ENCODE assay signal across 8 cellular contexts in genomic region chr16:353404-354285, GRCh38. TPM values are rescaled to one million over a fixed set of nuclear protein-coding genes. Genes with fewer than 3 reads are reported as not detected.
DNase-seq lines count a peak whose midpoint lies in the region; ATAC-seq and TF ChIP-seq lines count a peak whose summit lies in the region.

No MANE protein-coding gene starts in this region.

- no peaks in the 10 kb centered on the region for H3K36me3 ChIP-seq in lung (ENCODE audit: control insufficient read depth in 2 of 2, insufficient read depth in 2 of 2, low read length in 2 of 2)
- H3K36me3 ChIP-seq in urinary bladder (ENCODE audit: insufficient read depth), result no peaks in the 10 kb centered on the region

- no peaks in the 10 kb centered on the region for H3K27me3 ChIP-seq in lung (ENCODE audit: control insufficient read depth, insufficient read depth)

- no peak for TF ChIP-seq CTCF in astrocyte of the cerebellum (IDR thresholded peaks at IDR 0.05; ENCODE audit: low read depth, low read length, missing control alignments)
- no peak for TF ChIP-seq CTCF in lung (IDR thresholded peaks at IDR 0.05; ENCODE audit: control extremely low read depth, extremely low read depth)

- DNase-seq in Right ventricle myocardium inferior (ENCODE audit: missing footprints) (peak; percentile 74), left ventricle myocardium superior (no peak), astrocyte of the cerebellum (ENCODE audit: low read depth) (no peak), lung (ENCODE audit: low spot score) (no peak), AG08396 (ENCODE audit: low spot score) (no peak), SHP77 treated with DMSO at 0.1 percent for 48 hours (lab: John Stamatoyannopoulos, UW) (no peak)
- no peak for DNase-seq in activated naive CD4-positive, alpha-beta T cell (lab: John Stamatoyannopoulos, UW)

- H3K4me1 ChIP-seq in lung (ENCODE audit: control insufficient read depth in 2 of 2, insufficient read depth in 2 of 2, low read length in 2 of 2) (no peaks in the 10 kb centered on the region), urinary bladder (ENCODE audit: insufficient read depth) (no peaks in the 10 kb centered on the region)

- peak overlapping the region; percentile 65 for H3K4me3 ChIP-seq in astrocyte of the cerebellum (ENCODE audit: low read depth, low read length)
- peak overlapping the region; percentile 4 for H3K4me3 ChIP-seq in lung
- peak overlapping the region; percentile 22 for H3K4me3 ChIP-seq in urinary bladder (ENCODE audit: low read depth, low read length)

- ATAC-seq in Right ventricle myocardium inferior (no peak), left ventricle myocardium superior (no peak), lung (ENCODE audit: insufficient read depth, low FRiP score) (no peak)

- in situ Hi-C loops in astrocyte of the cerebellum (cut with HindIII; ENCODE audit: low sequenced_read_pairs), result no loop called here

- intact Hi-C loops in Right ventricle myocardium inferior (cut with DNase I) (loop anchor here (5.0 kb wide), 1 partner anchor 126 kb away; the partner anchor contains the start of gene LUC7L), left ventricle myocardium superior (cut with micrococcal nuclease) (no loop called here)

- H3K27ac ChIP-seq in lung (ENCODE audit: low read depth in 1 of 2, low read length in 1 of 2) (peak overlapping the region in 1 of 2 donors; percentile 48), urinary bladder (ENCODE audit: low read depth) (peak overlapping the region; percentile 88)

- 68 to 71% methylated on average over 25 of the region's 25 CpGs for WGBS in lung, 2 donors
- 61% methylated on average over 25 of the region's 25 CpGs for WGBS in urinary bladder

- H3K9me3 ChIP-seq in lung (ENCODE audit: control insufficient read depth in 2 of 2, insufficient read depth in 1 of 2, low read length in 1 of 2), result no peaks in the 10 kb centered on the region

RNA-seq across cellular contexts. Expression of gene AXIN1, which starts 1.1 kb away (rescaled TPM):
- total RNA-seq in Right ventricle myocardium inferior (12.8 TPM), left ventricle myocardium superior (14.4 TPM), lung (10 to 100 TPM; 16.9 to 25.9 TPM), urinary bladder (9.9 TPM)
- polyA plus RNA-seq in lung (10 to 100 TPM; 18.5 to 20.2 TPM), urinary bladder (25.0 TPM)

RNA-seq across cellular contexts. Expression of gene MRPL28, which starts 16.7 kb away (rescaled TPM):
- total RNA-seq in Right ventricle myocardium inferior, result 83.1 TPM
- total RNA-seq in left ventricle myocardium superior, result 77.2 TPM
- total RNA-seq in lung, result 10 to 100 TPM; 31.9 to 65.0 TPM
- 10 to 100 TPM; 89.4 to 98.9 TPM for polyA plus RNA-seq in lung
- 20.3 TPM for total RNA-seq in urinary bladder
- 81.1 TPM for polyA plus RNA-seq in urinary bladder

RNA-seq across cellular contexts. Expression of gene PGAP6, which starts 28.1 kb away (rescaled TPM):
- 32.1 TPM for total RNA-seq in Right ventricle myocardium inferior
- total RNA-seq in left ventricle myocardium superior, result 34.2 TPM
- total RNA-seq in lung, result 10 to 100 TPM; 38.0 to 71.5 TPM
- 10 to 100 TPM; 64.8 to 100.0 TPM for polyA plus RNA-seq in lung
- total RNA-seq in urinary bladder, result 15.9 TPM
- 53.8 TPM for polyA plus RNA-seq in urinary bladder

RNA-seq across cellular contexts. Expression of gene NME4, which starts 43.4 kb away (rescaled TPM):
- total RNA-seq in Right ventricle myocardium inferior (91.3 TPM), left ventricle myocardium superior (89.2 TPM), lung (10 to 100 TPM; 18.0 to 68.7 TPM), urinary bladder (29.0 TPM)
- polyA plus RNA-seq in lung (10 to 100 TPM; 64.0 to 67.6 TPM), urinary bladder (246 TPM)

RNA-seq across cellular contexts. Expression of gene DECR2, which starts 48.0 kb away (rescaled TPM):
- total RNA-seq in Right ventricle myocardium inferior (10.6 TPM), left ventricle myocardium superior (9.8 TPM), lung (10 to 100 TPM in 1 of 2 donors, 1 to 10 TPM in 1; 5.2 to 18.3 TPM), urinary bladder (5.3 TPM)
- polyA plus RNA-seq in lung (10 to 100 TPM; 13.3 to 18.1 TPM), urinary bladder (20.6 TPM)

Comparison
In these comparisons a context has a peak if more than half of its experiments do, and no peak if none do; other contexts are left out.
1. H3K4me3 ChIP-seq: peak in every context shown above with its lines; median percentile 65 in astrocyte of the cerebellum; 22 in urinary bladder; 4 in lung.